ENCODE assay signal across 1 cellular context in genomic region chr3:5188419-5189405, GRCh38.
A peak's percentile ranks its signal among the peaks of the same experiment; 100 is the strongest.
TF ChIP-seq lines count a peak whose summit lies in the region.

No MANE protein-coding gene starts in this region.

TF ChIP-seq in K562, 482 proteins besides CTCF, POLR2A, EP300 and RAD21 (continued from another document and continues in another):
- TF ChIP-seq ELK3 (CRISPR knock-in tag; IDR thresholded peaks at IDR 0.05) = no peak
- TF ChIP-seq DDX20 (tag; IDR thresholded peaks at IDR 0.05; ENCODE audit: low read depth) = no peak
- TF ChIP-seq ZNF165 (CRISPR knock-in tag; IDR thresholded peaks at IDR 0.05; ENCODE audit: borderline replicate concordance) = no peak
- no peak for TF ChIP-seq FOXA1 (IDR thresholded peaks at IDR 0.05; ENCODE audit: borderline replicate concordance)
- TF ChIP-seq, protein P1, sequence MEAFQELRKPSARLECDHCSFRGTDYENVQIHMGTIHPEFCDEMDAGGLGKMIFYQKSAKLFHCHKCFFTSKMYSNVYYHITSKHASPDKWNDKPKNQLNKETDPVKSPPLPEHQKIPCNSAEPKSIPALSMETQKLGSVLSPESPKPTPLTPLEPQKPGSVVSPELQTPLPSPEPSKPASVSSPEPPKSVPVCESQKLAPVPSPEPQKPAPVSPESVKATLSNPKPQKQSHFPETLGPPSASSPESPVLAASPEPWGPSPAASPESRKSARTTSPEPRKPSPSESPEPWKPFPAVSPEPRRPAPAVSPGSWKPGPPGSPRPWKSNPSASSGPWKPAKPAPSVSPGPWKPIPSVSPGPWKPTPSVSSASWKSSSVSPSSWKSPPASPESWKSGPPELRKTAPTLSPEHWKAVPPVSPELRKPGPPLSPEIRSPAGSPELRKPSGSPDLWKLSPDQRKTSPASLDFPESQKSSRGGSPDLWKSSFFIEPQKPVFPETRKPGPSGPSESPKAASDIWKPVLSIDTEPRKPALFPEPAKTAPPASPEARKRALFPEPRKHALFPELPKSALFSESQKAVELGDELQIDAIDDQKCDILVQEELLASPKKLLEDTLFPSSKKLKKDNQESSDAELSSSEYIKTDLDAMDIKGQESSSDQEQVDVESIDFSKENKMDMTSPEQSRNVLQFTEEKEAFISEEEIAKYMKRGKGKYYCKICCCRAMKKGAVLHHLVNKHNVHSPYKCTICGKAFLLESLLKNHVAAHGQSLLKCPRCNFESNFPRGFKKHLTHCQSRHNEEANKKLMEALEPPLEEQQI (IDR thresholded peaks at IDR 0.05) = no peak
- no peak for TF ChIP-seq RFX5 (IDR thresholded peaks at IDR 0.05; ENCODE audit: low read depth, low read length)
- TF ChIP-seq MYBL2 (IDR thresholded peaks at IDR 0.05; ENCODE audit: low read depth) = no peak
- TF ChIP-seq MYBL2 (CRISPR knock-in tag; IDR thresholded peaks at IDR 0.05; ENCODE audit: borderline replicate concordance) = no peak
- TF ChIP-seq ZNF696 (CRISPR knock-in tag; conservative IDR thresholded peaks at IDR 0.05) = no peak
- no peak for TF ChIP-seq POLR2H (tag; IDR thresholded peaks at IDR 0.05; ENCODE audit: low read depth)
- no peak for TF ChIP-seq ZEB2 (IDR thresholded peaks at IDR 0.05)
- TF ChIP-seq ZNF644 (tag; IDR thresholded peaks at IDR 0.05; ENCODE audit: low read depth) = no peak
- no peak for TF ChIP-seq CCAR2 (IDR thresholded peaks at IDR 0.05; ENCODE audit: low read depth, low read length)
- TF ChIP-seq AFF4 (CRISPR knock-in tag; IDR thresholded peaks at IDR 0.05) = 0 out of 2 replicates have a peak, but pooled peaks have one; percentile 84
- TF ChIP-seq, protein P2, sequence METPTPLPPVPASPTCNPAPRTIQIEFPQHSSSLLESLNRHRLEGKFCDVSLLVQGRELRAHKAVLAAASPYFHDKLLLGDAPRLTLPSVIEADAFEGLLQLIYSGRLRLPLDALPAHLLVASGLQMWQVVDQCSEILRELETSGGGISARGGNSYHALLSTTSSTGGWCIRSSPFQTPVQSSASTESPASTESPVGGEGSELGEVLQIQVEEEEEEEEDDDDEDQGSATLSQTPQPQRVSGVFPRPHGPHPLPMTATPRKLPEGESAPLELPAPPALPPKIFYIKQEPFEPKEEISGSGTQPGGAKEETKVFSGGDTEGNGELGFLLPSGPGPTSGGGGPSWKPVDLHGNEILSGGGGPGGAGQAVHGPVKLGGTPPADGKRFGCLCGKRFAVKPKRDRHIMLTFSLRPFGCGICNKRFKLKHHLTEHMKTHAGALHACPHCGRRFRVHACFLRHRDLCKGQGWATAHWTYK (CRISPR knock-in tag; IDR thresholded peaks at IDR 0.05) = peak; percentile 46; the same call in 1 of the 2 replicates
- TF ChIP-seq, protein P3, sequence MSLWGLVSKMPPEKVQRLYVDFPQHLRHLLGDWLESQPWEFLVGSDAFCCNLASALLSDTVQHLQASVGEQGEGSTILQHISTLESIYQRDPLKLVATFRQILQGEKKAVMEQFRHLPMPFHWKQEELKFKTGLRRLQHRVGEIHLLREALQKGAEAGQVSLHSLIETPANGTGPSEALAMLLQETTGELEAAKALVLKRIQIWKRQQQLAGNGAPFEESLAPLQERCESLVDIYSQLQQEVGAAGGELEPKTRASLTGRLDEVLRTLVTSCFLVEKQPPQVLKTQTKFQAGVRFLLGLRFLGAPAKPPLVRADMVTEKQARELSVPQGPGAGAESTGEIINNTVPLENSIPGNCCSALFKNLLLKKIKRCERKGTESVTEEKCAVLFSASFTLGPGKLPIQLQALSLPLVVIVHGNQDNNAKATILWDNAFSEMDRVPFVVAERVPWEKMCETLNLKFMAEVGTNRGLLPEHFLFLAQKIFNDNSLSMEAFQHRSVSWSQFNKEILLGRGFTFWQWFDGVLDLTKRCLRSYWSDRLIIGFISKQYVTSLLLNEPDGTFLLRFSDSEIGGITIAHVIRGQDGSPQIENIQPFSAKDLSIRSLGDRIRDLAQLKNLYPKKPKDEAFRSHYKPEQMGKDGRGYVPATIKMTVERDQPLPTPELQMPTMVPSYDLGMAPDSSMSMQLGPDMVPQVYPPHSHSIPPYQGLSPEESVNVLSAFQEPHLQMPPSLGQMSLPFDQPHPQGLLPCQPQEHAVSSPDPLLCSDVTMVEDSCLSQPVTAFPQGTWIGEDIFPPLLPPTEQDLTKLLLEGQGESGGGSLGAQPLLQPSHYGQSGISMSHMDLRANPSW (CRISPR knock-in tag; IDR thresholded peaks at IDR 0.05) = 0 out of 2 replicates have a peak, but pooled peaks have one; percentile 44
- TF ChIP-seq HDGF (IDR thresholded peaks at IDR 0.05) = peak; percentile 74; the same call in 1 of the 2 replicates
- TF ChIP-seq STAT5B (CRISPR knock-in tag; IDR thresholded peaks at IDR 0.05) = no peak
- TF ChIP-seq ZNF707 (CRISPR knock-in tag; conservative IDR thresholded peaks at IDR 0.05) = no peak
- TF ChIP-seq, protein P4, sequence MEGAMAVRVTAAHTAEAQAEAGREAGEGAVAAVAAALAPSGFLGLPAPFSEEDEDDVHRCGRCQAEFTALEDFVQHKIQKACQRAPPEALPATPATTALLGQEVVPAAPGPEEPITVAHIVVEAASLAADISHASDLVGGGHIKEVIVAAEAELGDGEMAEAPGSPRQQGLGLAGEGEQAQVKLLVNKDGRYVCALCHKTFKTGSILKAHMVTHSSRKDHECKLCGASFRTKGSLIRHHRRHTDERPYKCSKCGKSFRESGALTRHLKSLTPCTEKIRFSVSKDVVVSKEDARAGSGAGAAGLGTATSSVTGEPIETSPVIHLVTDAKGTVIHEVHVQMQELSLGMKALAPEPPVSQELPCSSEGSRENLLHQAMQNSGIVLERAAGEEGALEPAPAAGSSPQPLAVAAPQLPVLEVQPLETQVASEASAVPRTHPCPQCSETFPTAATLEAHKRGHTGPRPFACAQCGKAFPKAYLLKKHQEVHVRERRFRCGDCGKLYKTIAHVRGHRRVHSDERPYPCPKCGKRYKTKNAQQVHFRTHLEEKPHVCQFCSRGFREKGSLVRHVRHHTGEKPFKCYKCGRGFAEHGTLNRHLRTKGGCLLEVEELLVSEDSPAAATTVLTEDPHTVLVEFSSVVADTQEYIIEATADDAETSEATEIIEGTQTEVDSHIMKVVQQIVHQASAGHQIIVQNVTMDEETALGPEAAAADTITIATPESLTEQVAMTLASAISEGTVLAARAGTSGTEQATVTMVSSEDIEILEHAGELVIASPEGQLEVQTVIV (CRISPR knock-in tag; IDR thresholded peaks at IDR 0.05; ENCODE audit: borderline replicate concordance) = no peak
- TF ChIP-seq ZNF589 (CRISPR knock-in tag; IDR thresholded peaks at IDR 0.05; ENCODE audit: low read depth) = 0 out of 2 replicates have a peak, but pooled peaks have one; percentile 61
- TF ChIP-seq POLR3G (IDR thresholded peaks at IDR 0.05; ENCODE audit: extremely low read depth, insufficient read length, insufficient replicate concordance) = no peak
- TF ChIP-seq TCF7L2 (IDR thresholded peaks at IDR 0.05; ENCODE audit: low read depth, low read length) = no peak
- no peak for TF ChIP-seq ZBTB26 (CRISPR knock-in tag; IDR thresholded peaks at IDR 0.05)
- no peak for TF ChIP-seq ZNF23 (CRISPR knock-in tag; IDR thresholded peaks at IDR 0.05)
- TF ChIP-seq RBFOX2 (IDR thresholded peaks at IDR 0.05; ENCODE audit: low read depth, low read length) = no peak
- no peak for TF ChIP-seq CHCHD3 (CRISPR knock-in tag; IDR thresholded peaks at IDR 0.05)
- TF ChIP-seq EHMT2 (IDR thresholded peaks at IDR 0.05) = no peak
- TF ChIP-seq LEF1 (IDR thresholded peaks at IDR 0.05) = no peak
- no peak for TF ChIP-seq PTRF (tag; IDR thresholded peaks at IDR 0.05)
- TF ChIP-seq ILK (tag; IDR thresholded peaks at IDR 0.05; ENCODE audit: borderline replicate concordance, low read depth) = no peak
- no peak for TF ChIP-seq ZNF217 (CRISPR knock-in tag; IDR thresholded peaks at IDR 0.05)
- no peak for TF ChIP-seq ZBTB49 (CRISPR knock-in tag; IDR thresholded peaks at IDR 0.05; ENCODE audit: borderline replicate concordance)
- TF ChIP-seq ZNF143 (CRISPR knock-in tag; IDR thresholded peaks at IDR 0.05) = no peak
- no peak for TF ChIP-seq RBM15 (IDR thresholded peaks at IDR 0.05; ENCODE audit: insufficient read depth, low read length)
- TF ChIP-seq, protein P5, sequence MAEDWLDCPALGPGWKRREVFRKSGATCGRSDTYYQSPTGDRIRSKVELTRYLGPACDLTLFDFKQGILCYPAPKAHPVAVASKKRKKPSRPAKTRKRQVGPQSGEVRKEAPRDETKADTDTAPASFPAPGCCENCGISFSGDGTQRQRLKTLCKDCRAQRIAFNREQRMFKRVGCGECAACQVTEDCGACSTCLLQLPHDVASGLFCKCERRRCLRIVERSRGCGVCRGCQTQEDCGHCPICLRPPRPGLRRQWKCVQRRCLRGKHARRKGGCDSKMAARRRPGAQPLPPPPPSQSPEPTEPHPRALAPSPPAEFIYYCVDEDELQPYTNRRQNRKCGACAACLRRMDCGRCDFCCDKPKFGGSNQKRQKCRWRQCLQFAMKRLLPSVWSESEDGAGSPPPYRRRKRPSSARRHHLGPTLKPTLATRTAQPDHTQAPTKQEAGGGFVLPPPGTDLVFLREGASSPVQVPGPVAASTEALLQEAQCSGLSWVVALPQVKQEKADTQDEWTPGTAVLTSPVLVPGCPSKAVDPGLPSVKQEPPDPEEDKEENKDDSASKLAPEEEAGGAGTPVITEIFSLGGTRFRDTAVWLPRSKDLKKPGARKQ (CRISPR knock-in tag; IDR thresholded peaks at IDR 0.05) = no peak
- 0 out of 2 replicates have a peak, but pooled peaks have one; percentile 6 for TF ChIP-seq NCOA6 (IDR thresholded peaks at IDR 0.05)
- no peak for TF ChIP-seq SLC30A9 (CRISPR knock-in tag; IDR thresholded peaks at IDR 0.05)
- 0 out of 2 replicates have a peak, but pooled peaks have one; percentile 42 for TF ChIP-seq ZBTB17 (CRISPR knock-in tag; IDR thresholded peaks at IDR 0.05)
- no peak for TF ChIP-seq NCOA4 (IDR thresholded peaks at IDR 0.05; ENCODE audit: partially characterized antibody)
- TF ChIP-seq RBM34 (IDR thresholded peaks at IDR 0.05; ENCODE audit: borderline replicate concordance, insufficient read depth, low read length) = no peak
- TF ChIP-seq ZNF384 (IDR thresholded peaks at IDR 0.05; ENCODE audit: low read depth, low read length) = no peak
- TF ChIP-seq, protein P6, sequence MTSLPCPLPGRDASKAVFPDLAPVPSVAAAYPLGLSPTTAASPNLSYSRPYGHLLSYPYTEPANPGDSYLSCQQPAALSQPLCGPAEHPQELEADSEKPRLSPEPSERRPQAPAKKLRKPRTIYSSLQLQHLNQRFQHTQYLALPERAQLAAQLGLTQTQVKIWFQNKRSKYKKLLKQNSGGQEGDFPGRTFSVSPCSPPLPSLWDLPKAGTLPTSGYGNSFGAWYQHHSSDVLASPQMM (CRISPR knock-in tag; IDR thresholded peaks at IDR 0.05) = no peak
